ENCODE assay signal across 8 cellular contexts in genomic region chr20:48824830-48825550, GRCh38. TPM values are rescaled to one million over a fixed set of nuclear protein-coding genes. Genes with fewer than 3 reads are reported as not detected.
DNase-seq lines count a peak whose midpoint lies in the region; ATAC-seq and TF ChIP-seq lines count a peak whose summit lies in the region.

No MANE protein-coding gene starts in this region.

- TF ChIP-seq CTCF in GM06990 (IDR thresholded peaks at IDR 0.05; ENCODE audit: insufficient read depth, low read length, poor library complexity, severe bottlenecking) (no peak), NB4 (IDR thresholded peaks at IDR 0.05; ENCODE audit: low read depth, low read length) (no peak), parathyroid adenoma (IDR thresholded peaks at IDR 0.05) (no peak), foreskin keratinocyte (conservative IDR thresholded peaks at IDR 0.05) (no peak)

- peak overlapping the region; percentile 25 for H3K27ac ChIP-seq in parathyroid adenoma
- no peak overlapping the region for H3K27ac ChIP-seq in foreskin keratinocyte

- H3K9me3 ChIP-seq in parathyroid adenoma (ENCODE audit: control insufficient read depth, low read length), result no peaks in the 10 kb centered on the region

- peaks cover 17% of the 10 kb centered on the region for H3K4me1 Mint-ChIP-seq in dendritic cell treated with granulocyte-macrophage colony-stimulating factor and Interleukin-4, amounts not matched to agents 40 ng/mL and 50 ng/mL, for 4 days (ENCODE audit: low read depth)

- H3K79me2 ChIP-seq in parathyroid adenoma, result no peaks in the 10 kb centered on the region

- intact Hi-C loops in dendritic cell treated with granulocyte-macrophage colony-stimulating factor and Interleukin-4, amounts not matched to agents 40 ng/mL and 50 ng/mL, for 4 days (cut with micrococcal nuclease), result loop anchor here (5.0 to 10.0 kb wide), 5 partner anchors 38 to 170 kb away; no protein-coding TSS in a partner anchor

- H3K4me1 ChIP-seq in parathyroid adenoma (peaks cover 3% of the 10 kb centered on the region), foreskin keratinocyte (peaks cover 14% of the 10 kb centered on the region)

- peaks cover 55% of the 10 kb centered on the region for H3K36me3 Mint-ChIP-seq in dendritic cell treated with granulocyte-macrophage colony-stimulating factor and Interleukin-4, amounts not matched to agents 40 ng/mL and 50 ng/mL, for 4 days (ENCODE audit: low read depth)

- peak overlapping the region; percentile 90 for H3K4me3 ChIP-seq in GM06990 (replicated peaks; ENCODE audit: low read depth, low read length)
- H3K4me3 ChIP-seq in NB4 (ENCODE audit: low read depth, low read length), result peak overlapping the region; percentile 78
- no peak overlapping the region for H3K4me3 ChIP-seq in parathyroid adenoma (ENCODE audit: low read depth, low read length)

- DNase-seq in GM06990 (ENCODE audit: extremely low read depth, insufficient read length), result no peak
- peak; percentile 41 for DNase-seq in NB4 (ENCODE audit: low read depth)
- DNase-seq in foreskin keratinocyte, result no peak
- no peak for DNase-seq in KG1 (lab: John Stamatoyannopoulos, UW)

- no peaks in the 10 kb centered on the region for H3K27me3 Mint-ChIP-seq in dendritic cell treated with granulocyte-macrophage colony-stimulating factor and Interleukin-4, amounts not matched to agents 40 ng/mL and 50 ng/mL, for 4 days

- H3K4me3 Mint-ChIP-seq in dendritic cell treated with granulocyte-macrophage colony-stimulating factor and Interleukin-4, amounts not matched to agents 40 ng/mL and 50 ng/mL, for 4 days, result peak overlapping the region; percentile 93

- H3K27me3 ChIP-seq in GM06990 (replicated peaks; ENCODE audit: control insufficient read depth, insufficient read depth, low read length) (no peaks in the 10 kb centered on the region), parathyroid adenoma (ENCODE audit: control insufficient read depth, insufficient read depth, low read length) (no peaks in the 10 kb centered on the region), foreskin keratinocyte (peaks cover 62% of the 10 kb centered on the region)

- TF ChIP-seq POLR2A in NB4 (IDR thresholded peaks at IDR 0.05; ENCODE audit: extremely low read depth, insufficient read length), result no peak

- no peak overlapping the region for H2AFZ ChIP-seq in parathyroid adenoma

- peak overlapping the region; percentile 91 for H3K27ac Mint-ChIP-seq in dendritic cell treated with granulocyte-macrophage colony-stimulating factor and Interleukin-4, amounts not matched to agents 40 ng/mL and 50 ng/mL, for 4 days

- H3K9me3 Mint-ChIP-seq in dendritic cell treated with granulocyte-macrophage colony-stimulating factor and Interleukin-4, amounts not matched to agents 40 ng/mL and 50 ng/mL, for 4 days, result no peaks in the 10 kb centered on the region

- no peak overlapping the region for H3K9ac ChIP-seq in parathyroid adenoma

- H3K4me2 ChIP-seq in parathyroid adenoma (ENCODE audit: low read length), result no peak overlapping the region

- H3K36me3 ChIP-seq in GM06990 (ENCODE audit: control insufficient read depth, insufficient read depth, low read length) (no peaks in the 10 kb centered on the region; the same call in 1 of the 2 replicates), parathyroid adenoma (ENCODE audit: control insufficient read depth, insufficient read depth, low read length) (no peaks in the 10 kb centered on the region)

- no peak for ATAC-seq in GM21825 (IDR thresholded peaks at IDR 0.05; ENCODE audit: unreplicated experiment)
- ATAC-seq in foreskin keratinocyte, result no peak
- ATAC-seq in GM21390 (IDR thresholded peaks at IDR 0.05; ENCODE audit: unreplicated experiment), result no peak

RNA-seq across cellular contexts. Expression of gene PREX1, which starts 2.8 kb away (rescaled TPM):
- 0.49 and 1.3 TPM in 2 replicates for total RNA-seq in foreskin keratinocyte
- polyA plus RNA-seq in foreskin keratinocyte, result 0.31 and 0.62 TPM in 2 replicates
